ENCODE assay signal across 8 cellular contexts in the genomic region with DNA sequence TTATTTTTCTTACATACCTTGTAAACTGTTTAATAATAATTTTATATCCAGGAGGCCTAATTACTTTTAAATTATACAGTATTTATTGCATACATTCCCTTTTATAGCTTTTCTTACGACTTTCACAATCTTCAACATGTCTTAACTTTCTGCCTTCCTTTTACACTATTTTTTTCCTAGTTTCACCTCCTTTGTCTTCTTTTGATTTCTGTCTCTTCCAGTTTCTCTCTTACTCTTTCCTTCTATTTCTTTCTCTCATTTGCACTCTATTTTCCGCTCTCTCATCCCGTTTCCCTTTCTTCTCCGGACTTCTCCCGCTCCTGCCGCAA. TPM values are rescaled to one million over a fixed set of nuclear protein-coding genes. Genes with fewer than 3 reads are reported as not detected.
A peak's percentile ranks its signal among the peaks of the same experiment; 100 is the strongest.
DNase-seq lines count a peak whose midpoint lies in the region; ATAC-seq and TF ChIP-seq lines count a peak whose summit lies in the region.

No MANE protein-coding gene starts in this region.

- no peaks in the 10 kb centered on the region for H3K9me3 ChIP-seq in PC-3 (ENCODE audit: low read length)

- no peaks in the 10 kb centered on the region for H3K9me3 Mint-ChIP-seq in nephron

- no peak for DNase-seq in AG09309 (ENCODE audit: low read depth)
- DNase-seq in PC-3, result no peak
- no peak for DNase-seq in epithelial cell of prostate (ENCODE audit: low read depth, low spot score)
- no peak for DNase-seq in NCI-H1092 (lab: John Stamatoyannopoulos, UW)

- H4K20me1 ChIP-seq in PC-3 (ENCODE audit: low read length), result no peaks in the 10 kb centered on the region

- intact Hi-C loops in PC-3 (cut with micrococcal nuclease), result loop anchor here (5.0 kb wide), 1 partner anchor 36 kb away; the partner anchor contains the start of gene ZNF586

- H3K27ac ChIP-seq in PC-3 (ENCODE audit: low read length) (peak overlapping the region; percentile 64), epithelial cell of prostate (peak overlapping the region; percentile 94)

- ATAC-seq in PC-3 (peak; percentile 2; the same call in 1 of the 2 replicates), HG03159 (IDR thresholded peaks at IDR 0.05; ENCODE audit: unreplicated experiment) (no peak), HG03520 (IDR thresholded peaks at IDR 0.05; ENCODE audit: unreplicated experiment) (no peak), HG02981 (IDR thresholded peaks at IDR 0.05; ENCODE audit: unreplicated experiment) (no peak)

- H3K4me3 ChIP-seq in AG09309 (ENCODE audit: control insufficient read depth, low read depth, low read length) (peak overlapping the region; percentile 64), PC-3 (ENCODE audit: low read length) (peak overlapping the region; percentile 62)

- H3K9ac ChIP-seq in PC-3 (ENCODE audit: low read length), result peak overlapping the region; percentile 39

- H3K36me3 Mint-ChIP-seq in nephron (ENCODE audit: low read depth), result peaks cover 38% of the 10 kb centered on the region

- H3K4me1 Mint-ChIP-seq in nephron, result peaks cover 28% of the 10 kb centered on the region

- H3K4me3 Mint-ChIP-seq in nephron, result peak overlapping the region; percentile 90

- POLR2A ChIA-PET in PC-3 (lab: Charles Lee; ENCODE audit: unreplicated experiment), result no interaction called here

- H3K36me3 ChIP-seq in PC-3 (ENCODE audit: low read depth, low read length), result peaks cover 7% of the 10 kb centered on the region

- H3K9me2 ChIP-seq in PC-3 (replicated peaks; ENCODE audit: low read length), result no peaks in the 10 kb centered on the region

- TF ChIP-seq CTCF in AG09309 (IDR thresholded peaks at IDR 0.05; ENCODE audit: control insufficient read depth, insufficient read depth, low read depth, low read length, missing control alignments) (no peak), PC-3 (conservative IDR thresholded peaks at IDR 0.05; ENCODE audit: low read depth, low read length) (no peak), nephron (IDR thresholded peaks at IDR 0.05; ENCODE audit: unreplicated experiment in 3 of 3) (no peak)

- peaks cover 16% of the 10 kb centered on the region; the same call in 1 of the 2 replicates for H3K79me2 ChIP-seq in PC-3 (ENCODE audit: low read length)

- peaks cover 40% of the 10 kb centered on the region for H3K4me1 ChIP-seq in PC-3 (ENCODE audit: insufficient read depth, low read length)

- H3K27me3 Mint-ChIP-seq in nephron (ENCODE audit: low read depth), result no peaks in the 10 kb centered on the region

- peak overlapping the region; percentile 70 for H2AFZ ChIP-seq in PC-3 (ENCODE audit: low read length)

- CTCF ChIA-PET in PC-3 (lab: Charles Lee), result no interaction called here

- peak overlapping the region; percentile 82 for H3K4me2 ChIP-seq in PC-3 (ENCODE audit: low read length)

- no peaks in the 10 kb centered on the region for H3F3A ChIP-seq in PC-3 (ENCODE audit: low read length, unreplicated experiment)

- peak overlapping the region; percentile 98 to 99 (median 99) for H3K27ac Mint-ChIP-seq in nephron

- no TSS peak for BruUV-seq in PC-3 (replicated peaks; lab: Mats Ljungman, UMichigan)

- no peaks in the 10 kb centered on the region for H3K27me3 ChIP-seq in PC-3 (ENCODE audit: low read length)

RNA-seq across cellular contexts. Expression of gene ZNF552, which starts 11.5 kb away (rescaled TPM):
- 8.4 and 12.0 TPM in 2 replicates for total RNA-seq in PC-3 (2014; rRNA removed)

RNA-seq across cellular contexts. Expression of gene ZNF587B, which starts 26.9 kb away (rescaled TPM):
- 21.2 and 28.0 TPM in 2 replicates for total RNA-seq in PC-3 (2014; rRNA removed)

RNA-seq across cellular contexts. Expression of gene ZNF586, which starts 33.8 kb away (rescaled TPM):
- total RNA-seq in PC-3 (2014; rRNA removed), result 13.1 and 13.2 TPM in 2 replicates

RNA-seq across cellular contexts. Expression of gene ZNF587, which starts 46.4 kb away (rescaled TPM):
- 16.3 and 21.4 TPM in 2 replicates for total RNA-seq in PC-3 (2014; rRNA removed)

RNA-seq across cellular contexts. Expression of gene ZNF776, which starts 56.6 kb away (rescaled TPM):
- total RNA-seq in PC-3 (2014; rRNA removed), result 14.1 and 17.3 TPM in 2 replicates
